Comparison of ENCODE assay signal across 24 cellular contexts in the genomic region with DNA sequence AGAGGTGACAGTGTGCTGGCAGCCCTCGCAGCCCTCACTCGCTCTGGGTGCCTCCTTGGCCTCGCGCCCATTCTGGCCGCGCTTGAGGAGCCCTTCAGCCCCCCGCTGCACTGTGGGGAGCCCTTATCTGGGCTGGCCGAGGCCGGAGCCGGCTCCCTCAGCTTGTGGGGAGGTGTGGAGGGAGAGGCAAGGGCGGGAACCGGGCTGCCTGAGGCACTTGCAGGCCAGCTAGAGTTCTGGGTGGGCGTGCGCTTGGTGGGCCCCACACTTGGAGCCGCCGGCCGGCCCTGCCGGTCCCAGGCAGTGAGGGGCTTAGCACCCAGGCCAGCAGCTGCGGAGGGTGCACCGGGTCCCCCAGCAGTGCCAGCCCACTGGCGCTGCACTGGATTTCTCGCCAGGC.
"Had no signal": no experiment of that assay in that cellular context is flagged by ENCODE, and none has a peak within 500 bp of the region (broad histone marks: within the 10 kb centered on the region; RNA-seq: fewer than 3 reads in every experiment).

No MANE protein-coding gene starts in this region.

- ATAC-seq: left colon, left lung, right cardiac atrium, sciatic nerve had no signal

- H3K4me3 ChIP-seq: left lung, lung, skin epidermis, suprapubic skin, thoracic aorta, tibial artery, uterus had no signal

- H3K9me3 ChIP-seq: neutrophil, thoracic aorta, tibial artery, uterus had no signal

- H3K4me1 ChIP-seq: left lung, parathyroid adenoma, suprapubic skin, tibial artery, uterus had no signal

- H3K27ac ChIP-seq: left lung, neutrophil, parathyroid adenoma, skin epidermis, suprapubic skin, thoracic aorta, tibial artery, uterus had no signal

- H3K36me3 ChIP-seq: left lung, neutrophil, suprapubic skin, thoracic aorta, tibial artery, uterus had no signal

- H3K9ac ChIP-seq: parathyroid adenoma had no signal

- DNase-seq: head of caudate nucleus; hippocampal formation; left colon; mesendoderm; naive B cell; occipital lobe; stimulated activated CD4-positive, alpha-beta T cell treated with anti-CD3 and anti-CD28 coated beads, Interleukin-12 subunit alpha, Interleukin-12 subunit beta, amount 100 ng/mL, for 4 hours; stimulated activated CD4-positive, alpha-beta T cell treated with anti-CD3 and anti-CD28 coated beads, Interleukin-15, amount 100 ng/mL, for 24 hours; stimulated activated CD4-positive, alpha-beta T cell treated with anti-CD3 and anti-CD28 coated beads, Interleukin-2, amount 100 ng/mL, for 24 hours; stimulated activated CD4-positive, alpha-beta T cell treated with anti-CD3 and anti-CD28 coated beads, Interleukin-4, amount 100 ng/mL, for 1 hour; stimulated activated naive CD4-positive, alpha-beta T cell; tibial artery; trophoblast cell; uterus had no signal

- FAIRE-seq: keratinocyte had no signal

- H3K27me3 ChIP-seq: left lung, neutrophil, suprapubic skin, tibial artery, uterus had no signal
